In the genomic region with DNA sequence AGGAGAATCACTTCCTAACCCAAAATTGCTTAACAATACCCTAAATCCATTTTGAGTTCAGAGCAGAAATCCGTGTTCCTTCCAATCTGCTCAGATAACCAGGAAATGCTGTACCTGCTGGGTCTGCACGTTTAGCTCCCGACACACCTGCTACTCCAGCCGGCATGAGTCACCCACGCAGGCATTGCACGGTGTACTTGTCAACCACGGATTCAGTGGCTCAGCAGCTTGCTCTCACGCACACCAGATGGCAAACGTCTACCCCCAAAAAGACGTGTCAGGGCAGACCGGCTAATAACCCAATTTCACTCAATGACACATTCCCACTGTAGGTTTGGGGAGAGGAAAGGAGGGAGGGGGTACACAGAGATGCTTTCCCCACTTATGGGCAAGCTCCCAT, we compare ENCODE assay signal across 8 cellular contexts.
DNase-seq lines count a peak whose midpoint lies in the region; ATAC-seq and TF ChIP-seq lines count a peak whose summit lies in the region.

No MANE protein-coding gene starts in this region.

- POLR2A ChIA-PET in RWPE1 (lab: Yijun Ruan, JAX; ENCODE audit: low non-redundant PET): no interaction called here

- no peak for TF ChIP-seq EP300 in ovary (IDR thresholded peaks at IDR 0.05)

- H3K4me3 Mint-ChIP-seq in activated CD8-positive, alpha-beta memory T cell treated with anti-CD3 and anti-CD28 coated beads, Interleukin-2, amount 10 ng/mL, durations not matched to agents 7 days and 5 days: no peak overlapping the region
- peak overlapping the region; percentile 89 for H3K4me3 Mint-ChIP-seq in type B pancreatic cell

- WGBS in ovary, 3 donors: 56 to 70% (median 61%) methylated on average over 11 of the region's 11 CpGs

- H3K36me3 ChIP-seq in ovary: no peaks in the 10 kb centered on the region

- peak; percentile 50 for DNase-seq in activated CD8-positive, alpha-beta memory T cell treated with anti-CD3 and anti-CD28 coated beads, Interleukin-2, amount 10 ng/mL, durations not matched to agents 7 days and 5 days
- DNase-seq in activated CD8-positive, alpha-beta memory T cell treated with anti-CD3 and anti-CD28 coated beads for 24 hours: no peak
- DNase-seq in RWPE1 (ENCODE audit: low spot score) (peak; percentile 93), foreskin keratinocyte (peak; percentile 96 to 98), type B pancreatic cell (ENCODE audit: extremely low spot score, unreplicated experiment) (no peak), Right ventricle myocardium inferior (ENCODE audit: missing footprints) (no peak), ovary (no peak)

- H3K36me3 Mint-ChIP-seq in activated CD8-positive, alpha-beta memory T cell treated with anti-CD3 and anti-CD28 coated beads, Interleukin-2, amount 10 ng/mL, durations not matched to agents 7 days and 5 days: no peaks in the 10 kb centered on the region
- H3K36me3 Mint-ChIP-seq in type B pancreatic cell: peaks cover 15% of the 10 kb centered on the region

- peaks cover 63% of the 10 kb centered on the region for H3K27me3 Mint-ChIP-seq in activated CD8-positive, alpha-beta memory T cell treated with anti-CD3 and anti-CD28 coated beads, Interleukin-2, amount 10 ng/mL, durations not matched to agents 7 days and 5 days
- peaks cover 15% of the 10 kb centered on the region for H3K27me3 Mint-ChIP-seq in type B pancreatic cell

- H3K4me1 Mint-ChIP-seq in activated CD8-positive, alpha-beta memory T cell treated with anti-CD3 and anti-CD28 coated beads, Interleukin-2, amount 10 ng/mL, durations not matched to agents 7 days and 5 days: peaks cover 40% of the 10 kb centered on the region
- peaks cover 32% of the 10 kb centered on the region for H3K4me1 Mint-ChIP-seq in type B pancreatic cell (ENCODE audit: unreplicated experiment)

- no peak overlapping the region for H3K4me3 ChIP-seq in ovary

- intact Hi-C loops in Right ventricle myocardium inferior (cut with DNase I) (no loop called here), ovary (cut with DNase I) (no loop called here)

- no peak overlapping the region for H3K27ac Mint-ChIP-seq in activated CD8-positive, alpha-beta memory T cell treated with anti-CD3 and anti-CD28 coated beads, Interleukin-2, amount 10 ng/mL, durations not matched to agents 7 days and 5 days
- peak overlapping the region; percentile 98 for H3K27ac Mint-ChIP-seq in type B pancreatic cell

- no peaks in the 10 kb centered on the region for H3K9me3 ChIP-seq in ovary

- TF ChIP-seq POLR2A in ovary (IDR thresholded peaks at IDR 0.05): no peak

- no peaks in the 10 kb centered on the region for H3K27me3 ChIP-seq in foreskin keratinocyte
- H3K27me3 ChIP-seq in ovary: no peaks in the 10 kb centered on the region

- ATAC-seq in activated CD8-positive, alpha-beta memory T cell treated with anti-CD3 and anti-CD28 coated beads, Interleukin-2, amount 10 ng/mL, durations not matched to agents 7 days and 5 days: no peak
- ATAC-seq in foreskin keratinocyte: peak; percentile 77
- ATAC-seq in Right ventricle myocardium inferior: no peak
- no peak for ATAC-seq in HG03159 (IDR thresholded peaks at IDR 0.05; ENCODE audit: unreplicated experiment)

- TF ChIP-seq CTCF in RWPE1 (conservative IDR thresholded peaks at IDR 0.05; ENCODE audit: low read depth) (no peak), foreskin keratinocyte (conservative IDR thresholded peaks at IDR 0.05) (peak; percentile 41), type B pancreatic cell (conservative IDR thresholded peaks at IDR 0.05) (no peak), ovary (IDR thresholded peaks at IDR 0.05) (no peak)

- no peaks in the 10 kb centered on the region for H3K9me3 Mint-ChIP-seq in activated CD8-positive, alpha-beta memory T cell treated with anti-CD3 and anti-CD28 coated beads, Interleukin-2, amount 10 ng/mL, durations not matched to agents 7 days and 5 days (ENCODE audit: low read depth)
- H3K9me3 Mint-ChIP-seq in type B pancreatic cell: peaks cover 4% of the 10 kb centered on the region

- CTCF ChIA-PET in activated CD8-positive, alpha-beta memory T cell treated with anti-CD3 and anti-CD28 coated beads, Interleukin-2, amount 10 ng/mL, durations not matched to agents 7 days and 5 days (lab: Charles Lee): interaction anchor here (2.8 to 2.9 kb wide), 2 partner anchors 32 to 137 kb away, joined by 12 to 15 read pairs; no protein-coding TSS in a partner anchor
- CTCF ChIA-PET in RWPE1 (lab: Yijun Ruan, JAX): interaction anchor here (0.6 to 2.0 kb wide), 4 partner anchors 14 to 108 kb away, joined by 3 to 9 read pairs (median 7); no protein-coding TSS in a partner anchor

- peak overlapping the region; percentile 98 for H3K27ac ChIP-seq in RWPE1
- H3K27ac ChIP-seq in foreskin keratinocyte: peak overlapping the region; percentile 94
- no peak overlapping the region for H3K27ac ChIP-seq in ovary

- H3K4me1 ChIP-seq in foreskin keratinocyte (peaks cover 25% of the 10 kb centered on the region), ovary (ENCODE audit: insufficient read depth) (peaks cover 7% of the 10 kb centered on the region)

Comparison
In these comparisons a context has a peak if more than half of its experiments do, and no peak if none do; other contexts are left out.
1. DNase-seq: peak in activated CD8-positive, alpha-beta memory T cell treated with anti-CD3 and anti-CD28 coated beads, Interleukin-2, amount 10 ng/mL, durations not matched to agents 7 days and 5 days (single experiment), RWPE1 (single experiment) and foreskin keratinocyte (2 of 2); none in activated CD8-positive, alpha-beta memory T cell treated with anti-CD3 and anti-CD28 coated beads for 24 hours (single experiment), type B pancreatic cell (single experiment), Right ventricle myocardium inferior (single experiment) and ovary (0 of 5).
2. H3K27ac ChIP-seq: peak in RWPE1 (single experiment) and foreskin keratinocyte (single experiment); none in ovary (0 of 2).